26 cellular contexts compared by ENCODE assay signal in the genomic region with DNA sequence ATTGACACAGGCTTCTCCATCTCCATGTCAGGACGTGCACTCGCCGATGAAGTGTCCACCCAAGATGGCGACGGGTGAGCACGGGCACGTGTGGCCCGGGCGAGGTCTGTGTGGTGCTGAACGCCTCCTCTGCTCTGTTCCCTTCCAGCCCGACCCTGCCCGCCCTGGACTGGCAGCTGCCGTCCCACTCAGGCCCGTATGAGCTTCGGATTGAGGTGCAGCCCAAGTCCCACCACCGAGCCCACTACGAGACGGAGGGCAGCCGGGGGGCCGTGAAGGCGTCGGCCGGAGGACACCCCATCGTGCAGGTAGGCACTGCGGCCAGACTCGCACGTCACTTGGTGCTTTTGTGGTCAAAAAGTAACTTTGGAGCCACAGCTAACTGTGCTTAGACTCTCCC.
"Had no signal": no experiment of that assay in that cellular context is flagged by ENCODE, and none has a peak within 500 bp of the region (broad histone marks: within the 10 kb centered on the region; RNA-seq: fewer than 3 reads in every experiment).

No MANE protein-coding gene starts in this region.

- H3K27me3 ChIP-seq: ovary, right lobe of liver, sigmoid colon, stomach, thyroid gland, tibial nerve, upper lobe of left lung, vagina had no signal

- H3K36me3 ChIP-seq: ovary, right lobe of liver had no signal

- ATAC-seq: naive thymus-derived CD4-positive, alpha-beta T cell; natural killer cell; psoas muscle; right cardiac atrium; right lobe of liver; stimulated activated effector memory CD8-positive, alpha-beta T cell treated with anti-CD3 and anti-CD28 coated beads, Interleukin-12 subunit alpha, Interleukin-12 subunit beta, amount 100 ng/mL, for 72 hours; stimulated activated naive B cell treated with anti-CD40 and anti-IgM and Interleukin-4, amounts not matched to agents 10 μg/mL and 1 μg/mL and 100 μg/mL, for 72 hours had no signal

- H3K4me1 ChIP-seq: parathyroid adenoma, right lobe of liver, stomach, thyroid gland, upper lobe of left lung had no signal

- H3K9me3 ChIP-seq: ovary, psoas muscle, right lobe of liver, sigmoid colon, stomach, thoracic aorta, thyroid gland, tibial nerve, upper lobe of left lung, vagina had no signal

- DNase-seq: naive thymus-derived CD4-positive, alpha-beta T cell; natural killer cell; occipital lobe; ovary; posterior cingulate gyrus; psoas muscle; right lobe of liver; sigmoid colon; small intestine; stimulated activated CD4-positive, alpha-beta T cell treated with anti-CD3 and anti-CD28 coated beads, Interleukin-15, amount 100 ng/mL, for 24 hours; stimulated activated CD4-positive, alpha-beta T cell treated with anti-CD3 and anti-CD28 coated beads, Interleukin-2, amount 100 ng/mL, for 24 hours; stimulated activated CD4-positive, alpha-beta T cell treated with anti-CD3 and anti-CD28 coated beads, Interleukin-2, amount 100 ng/mL, for 48 hours; stimulated activated CD4-positive, alpha-beta T cell treated with anti-CD3 and anti-CD28 coated beads, Interleukin-4, amount 100 ng/mL, for 24 hours; stimulated activated naive B cell treated with anti-CD40 and anti-IgM and Interleukin-4, amounts not matched to agents 10 μg/mL and 1 μg/mL and 100 μg/mL, for 72 hours; stimulated activated naive CD4-positive, alpha-beta T cell treated with Interleukin-2 at 50 U/mL for 16 hours; stomach; thyroid gland; trophoblast cell had no signal

- H3K79me2 ChIP-seq: parathyroid adenoma had no signal

- FAIRE-seq: small intestine, urothelium cell line had no signal

- H3K9ac ChIP-seq: parathyroid adenoma had no signal

- H3K27ac ChIP-seq: ovary, parathyroid adenoma, psoas muscle, right lobe of liver, sigmoid colon, stomach, thoracic aorta, thyroid gland, upper lobe of left lung, vagina had no signal

- H3K4me3 ChIP-seq: ovary, psoas muscle, right lobe of liver, sigmoid colon, stomach, thoracic aorta, thyroid gland, tibial nerve, upper lobe of left lung, vagina had no signal

- H2AFZ ChIP-seq: parathyroid adenoma had no signal
